ENCODE assay signal across 31 cellular contexts in the genomic region with DNA sequence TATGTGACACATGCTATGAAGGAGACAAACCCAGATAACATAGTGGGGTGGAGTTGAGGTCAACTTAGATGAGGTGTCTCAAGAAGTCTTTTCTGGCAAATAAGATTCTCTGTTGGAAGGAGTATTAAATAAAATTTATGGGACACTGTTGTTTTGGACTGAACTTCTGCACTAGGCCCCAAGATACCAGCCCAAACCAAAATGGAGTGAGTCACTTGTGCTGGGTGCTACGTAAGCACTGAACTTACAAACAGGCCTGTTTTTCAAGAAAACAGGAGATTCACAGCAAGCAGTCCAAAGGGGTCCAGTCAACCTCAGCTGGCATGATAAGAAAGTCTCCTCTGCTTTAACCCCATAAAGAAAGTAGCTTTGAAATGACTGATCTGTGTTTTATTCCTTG. TPM values are rescaled to one million over a fixed set of nuclear protein-coding genes. Genes with fewer than 3 reads are reported as not detected.
"Had no signal": no experiment of that assay in that cellular context is flagged by ENCODE, and none has a peak within 500 bp of the region (broad histone marks: within the 10 kb centered on the region; RNA-seq: fewer than 3 reads in every experiment).

No MANE protein-coding gene starts in this region.

- H3K36me3 Mint-ChIP-seq: memory B cell; naive thymus-derived CD8-positive, alpha-beta T cell; stimulated activated naive B cell treated with anti-CD40 and anti-IgM and Interleukin-4, amounts not matched to agents 10 μg/mL and 1 μg/mL and 100 μg/mL, for 72 hours had no signal

- H3K27ac Mint-ChIP-seq: memory B cell; naive thymus-derived CD8-positive, alpha-beta T cell; nephron; stimulated activated naive B cell treated with anti-CD40 and anti-IgM and Interleukin-4, amounts not matched to agents 10 μg/mL and 1 μg/mL and 100 μg/mL, for 72 hours had no signal

- H3K4me1 Mint-ChIP-seq: memory B cell; naive thymus-derived CD8-positive, alpha-beta T cell; nephron; neural crest cell; stimulated activated naive B cell treated with anti-CD40 and anti-IgM and Interleukin-4, amounts not matched to agents 10 μg/mL and 1 μg/mL and 100 μg/mL, for 72 hours had no signal

- H3K27me3 ChIP-seq: pancreas, sigmoid colon, tibial artery, upper lobe of right lung had no signal

- H3K9me3 ChIP-seq: pancreas, prostate gland, sigmoid colon, stomach, thoracic aorta, tibial artery, upper lobe of right lung had no signal

- H3K4me3 Mint-ChIP-seq: memory B cell; naive thymus-derived CD8-positive, alpha-beta T cell; nephron; neural crest cell; stimulated activated naive B cell treated with anti-CD40 and anti-IgM and Interleukin-4, amounts not matched to agents 10 μg/mL and 1 μg/mL and 100 μg/mL, for 72 hours had no signal

- H3K27ac ChIP-seq: left ventricle myocardium inferior, pancreas, prostate gland, sigmoid colon, stomach, thoracic aorta, tibial artery, upper lobe of right lung had no signal

- H3K4me3 ChIP-seq: left ventricle myocardium inferior, pancreas, prostate gland, sigmoid colon, stomach, thoracic aorta, tibial artery, upper lobe of right lung had no signal

- H3K4me1 ChIP-seq: left ventricle myocardium inferior, pancreas, prostate gland, sigmoid colon, stomach, tibial artery, upper lobe of right lung had no signal

- H3K36me3 ChIP-seq: left ventricle myocardium inferior, pancreas, prostate gland, sigmoid colon, stomach, thoracic aorta, tibial artery, upper lobe of right lung had no signal

- DNase-seq: hypothalamus; islet precursor cell; left ventricle myocardium inferior; naive thymus-derived CD8-positive, alpha-beta T cell; nucleus accumbens; pancreas; posterior cingulate gyrus; retina; right cardiac atrium; sigmoid colon; stimulated activated CD4-positive, alpha-beta T cell treated with anti-CD3 and anti-CD28 coated beads, Interleukin-12 subunit alpha, Interleukin-12 subunit beta, amount 100 ng/mL, for 4 hours; stimulated activated CD4-positive, alpha-beta T cell treated with anti-CD3 and anti-CD28 coated beads, Interleukin-15, amount 100 ng/mL, for 24 hours; stimulated activated CD4-positive, alpha-beta T cell treated with anti-CD3 and anti-CD28 coated beads, Interleukin-2, amount 100 ng/mL, for 24 hours; stimulated activated CD4-positive, alpha-beta T cell treated with anti-CD3 and anti-CD28 coated beads, Interleukin-4, amount 100 ng/mL, for 1 hour; stimulated activated naive B cell treated with anti-CD40 and anti-IgM and Interleukin-4, amounts not matched to agents 10 μg/mL and 1 μg/mL and 100 μg/mL, for 72 hours; stimulated activated naive CD8-positive, alpha-beta T cell treated with anti-CD3 and anti-CD28 coated beads, Interleukin-15, Interleukin-2, amounts not matched to agents 100 U/mL and 50 U/mL, for 24 hours; stomach; tibial artery; trophoblast cell; upper lobe of right lung had no signal

RNA-seq across cellular contexts. Expression of a gene that starts 18.6 kb away (rescaled TPM):
- total RNA-seq: kidney epithelial cell; lung microvascular endothelial cell; naive thymus-derived CD8-positive, alpha-beta T cell; osteoblast had no signal
- polyA plus RNA-seq: naive thymus-derived CD8-positive, alpha-beta T cell had no signal

RNA-seq across cellular contexts. Expression of a gene that starts 21.9 kb away (rescaled TPM):
- total RNA-seq: kidney epithelial cell; left ventricle myocardium inferior; lower leg skin; lung microvascular endothelial cell; mesenteric fat pad; naive thymus-derived CD8-positive, alpha-beta T cell; osteoblast; prostate gland; skeletal muscle tissue; thoracic aorta; upper lobe of right lung had no signal
- polyA plus RNA-seq: naive thymus-derived CD8-positive, alpha-beta T cell; sigmoid colon; stomach had no signal
